8 cellular contexts compared by ENCODE assay signal in genomic region chr19:1259873-1260748, GRCh38. TPM values are rescaled to one million over a fixed set of nuclear protein-coding genes. Genes with fewer than 3 reads are reported as not detected.
DNase-seq lines count a peak whose midpoint lies in the region; ATAC-seq, FAIRE-seq and TF ChIP-seq lines count a peak whose summit lies in the region.

No MANE protein-coding gene starts in this region.

- no peaks in the 10 kb centered on the region for H3K9me3 ChIP-seq in A549
- no peaks in the 10 kb centered on the region for H3K9me3 ChIP-seq in MG63
- no peaks in the 10 kb centered on the region for H3K9me3 ChIP-seq in kidney (ENCODE audit: control insufficient read depth in 1 of 2, low read length in 2 of 2)

- H3K4me3 Mint-ChIP-seq in activated naive CD8-positive, alpha-beta T cell treated with anti-CD3 and anti-CD28 coated beads, Interleukin-2, amount 50 U/mL, for 24 hours: peak overlapping the region; percentile 97

- H3K9ac ChIP-seq in kidney (ENCODE audit: low read length in 2 of 2): peak overlapping the region in 1 of 2 donors; percentile 81

- H3K27ac ChIP-seq in A549 (peak overlapping the region; percentile 98 to 99), kidney (ENCODE audit: low read depth in 2 of 2, low read length in 2 of 2) (peak overlapping the region; percentile 93 to 98)

- peak overlapping the region; percentile 100 for H3K4me2 ChIP-seq in A549

- H3K4me1 ChIP-seq in A549: peaks cover 76% of the 10 kb centered on the region
- peaks cover 37 to 63% of the 10 kb centered on the region in 2 donors for H3K4me1 ChIP-seq in kidney (ENCODE audit: control insufficient read depth in 1 of 2, insufficient read depth in 1 of 2, low read depth in 1 of 2, low read length in 2 of 2)

- H3K36me3 ChIP-seq in MG63 (peaks cover 26% of the 10 kb centered on the region), kidney (ENCODE audit: control insufficient read depth in 1 of 2, insufficient read depth in 2 of 2, low read length in 2 of 2) (peaks cover 12 to 19% of the 10 kb centered on the region in 2 donors)

- 0% methylated on average over 5 of the region's 33 CpGs for WGBS in A549 (ENCODE audit: missing lambda C conversion rate)

- no peaks in the 10 kb centered on the region for H3K27me3 ChIP-seq in MG63

- DNase-seq in A549 (ENCODE audit: low read depth in 1 of 2, low spot score in 1 of 2) (peak in 1 of 2 experiments; percentile 77), MG63 (peak; percentile 45), kidney (no peak), kidney glomerular epithelial cell (lab: John Stamatoyannopoulos, UW) (no peak), GM10266 (ENCODE audit: extremely low spot score) (no peak)
- DNase-seq in activated naive CD8-positive, alpha-beta T cell treated with anti-CD3 and anti-CD28 coated beads, Interleukin-2, amount 50 U/mL, for 24 hours: peak; percentile 72
- DNase-seq in stimulated activated naive CD4-positive, alpha-beta T cell (lab: John Stamatoyannopoulos, UW): peak in 5 of 6 experiments; percentile 50 to 65 (median 61)

- intact Hi-C loops in kidney (cut with DNase I): no loop called here

- ATAC-seq in A549 (peak; percentile 32 to 38), GM19455 (IDR thresholded peaks at IDR 0.05; ENCODE audit: unreplicated experiment) (peak; percentile 6)
- peak; percentile 16 for ATAC-seq in activated naive CD8-positive, alpha-beta T cell treated with anti-CD3 and anti-CD28 coated beads, Interleukin-2, amount 50 U/mL, for 24 hours

- peak; percentile 28 to 38; a peak in 2 of 5 replicates for TF ChIP-seq EP300 in A549 (IDR thresholded peaks at IDR 0.05)

- H3K27me3 Mint-ChIP-seq in activated naive CD8-positive, alpha-beta T cell treated with anti-CD3 and anti-CD28 coated beads, Interleukin-2, amount 50 U/mL, for 24 hours: no peaks in the 10 kb centered on the region

- CTCF ChIA-PET in A549 (lab: Yijun Ruan, JAX): interaction anchor here (18.7 kb wide), 1 partner anchor 16 kb away, joined by 500 read pairs; the partner anchor contains the start of gene ATP5F1D

- POLR2A ChIA-PET in A549 (lab: Yijun Ruan, JAX): interaction anchor here (0.8 to 2.0 kb wide), 4 partner anchors 7 to 16 kb away, joined by 3 to 25 read pairs (median 12); partner anchors contain the start of gene CIRBP

- H3K4me1 Mint-ChIP-seq in activated naive CD8-positive, alpha-beta T cell treated with anti-CD3 and anti-CD28 coated beads, Interleukin-2, amount 50 U/mL, for 24 hours: peaks cover 58% of the 10 kb centered on the region

- no peak for TF ChIP-seq RAD21 in A549 (conservative IDR thresholded peaks at IDR 0.05 in 1 of 2, IDR thresholded peaks at IDR 0.05 in 1 of 2)

- H3K4me3 ChIP-seq in A549: peak overlapping the region; percentile 29
- H3K4me3 ChIP-seq in MG63: no peak overlapping the region
- H3K4me3 ChIP-seq in kidney (ENCODE audit: low read length in 2 of 2): peak overlapping the region in 1 of 2 donors; percentile 29

- TF ChIP-seq CTCF in A549 (IDR thresholded peaks at IDR 0.05) (no peak), kidney (IDR thresholded peaks at IDR 0.05; ENCODE audit: borderline replicate concordance, extremely low read depth, insufficient read depth) (no peak), GM10266 (IDR thresholded peaks at IDR 0.05; ENCODE audit: control insufficient read depth, insufficient read depth, low read depth, missing control alignments) (no peak)

- H3K27ac Mint-ChIP-seq in activated naive CD8-positive, alpha-beta T cell treated with anti-CD3 and anti-CD28 coated beads, Interleukin-2, amount 50 U/mL, for 24 hours: peak overlapping the region; percentile 96

- H3K36me3 Mint-ChIP-seq in activated naive CD8-positive, alpha-beta T cell treated with anti-CD3 and anti-CD28 coated beads, Interleukin-2, amount 50 U/mL, for 24 hours (ENCODE audit: low read depth): peaks cover 11% of the 10 kb centered on the region

- FAIRE-seq in A549 (lab: Jason Lieb, UNC): no peak
- no peak for FAIRE-seq in kidney (lab: Jason Lieb, UNC)

- TF ChIP-seq POLR2A in A549 (IDR thresholded peaks at IDR 0.05; ENCODE audit: low read length): no peak

- no peaks in the 10 kb centered on the region for H3K9me3 Mint-ChIP-seq in activated naive CD8-positive, alpha-beta T cell treated with anti-CD3 and anti-CD28 coated beads, Interleukin-2, amount 50 U/mL, for 24 hours

TF ChIP-seq in A549, 52 proteins besides CTCF, POLR2A, EP300 and RAD21 (continues in another document):
- TF ChIP-seq KDM5A (IDR thresholded peaks at IDR 0.05) (no peak), FOSB (CRISPR knock-in tag; IDR thresholded peaks at IDR 0.05) (no peak; the same call in 1 of the 2 replicates), EHMT2 (IDR thresholded peaks at IDR 0.05; ENCODE audit: low read depth) (no peak), RARB (CRISPR knock-in tag; IDR thresholded peaks at IDR 0.05) (peak; percentile 78; the same call in 1 of the 2 replicates), ZC3H11A (IDR thresholded peaks at IDR 0.05) (no peak), ESRRA (IDR thresholded peaks at IDR 0.05; ENCODE audit: borderline replicate concordance, low read length) (no peak), FOXS1 (CRISPR knock-in tag; IDR thresholded peaks at IDR 0.05) (peak; percentile 11; the same call in 1 of the 2 replicates), NPAS2 (CRISPR knock-in tag; IDR thresholded peaks at IDR 0.05; ENCODE audit: borderline replicate concordance) (no peak), CHD2 (IDR thresholded peaks at IDR 0.05; ENCODE audit: low read length, partially characterized antibody) (no peak), CBX2 (IDR thresholded peaks at IDR 0.05; ENCODE audit: borderline replicate concordance, low read depth) (no peak), CHD4 (IDR thresholded peaks at IDR 0.05; ENCODE audit: borderline replicate concordance) (peak; percentile 76; the same call in 1 of the 2 replicates)
- TF ChIP-seq, protein P1, sequence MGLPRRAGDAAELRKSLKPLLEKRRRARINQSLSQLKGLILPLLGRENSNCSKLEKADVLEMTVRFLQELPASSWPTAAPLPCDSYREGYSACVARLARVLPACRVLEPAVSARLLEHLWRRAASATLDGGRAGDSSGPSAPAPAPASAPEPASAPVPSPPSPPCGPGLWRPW (IDR thresholded peaks at IDR 0.05): no peak

RNA-seq across cellular contexts. Expression of gene CIRBP, which starts 9.0 kb away (rescaled TPM):
- polyA plus RNA-seq in A549 (2011; rRNA removed) (92.4 and 151 TPM in 2 replicates), A549 (2017; fragmentation: RNase III; extraction: RNeasy Plus Mini Kit Qiagen cat#74134 plus additional on column Dnase treatment) (178 to 201 TPM (median 189 TPM) in 3 replicates), kidney (ENCODE audit: insufficient read depth, low read depth, low replicate concordance) (408 TPM)
- 111 and 147 TPM in 2 replicates for polyA plus RNA-seq in A549 (2012; cell fraction: cytosol; rRNA removed)
- polyA plus RNA-seq in A549 (2012; cell fraction: nucleus; rRNA removed): 246 and 410 TPM in 2 replicates
- 38.3 and 44.0 TPM in 2 replicates for polyA minus RNA-seq in A549 (2011; rRNA and poly(A)+ RNA removed)
- total RNA-seq in MG63 (2014; rRNA removed; shearing (Covaris generic); ENCODE audit: low replicate concordance): 64.1 and 68.5 TPM in 2 replicates
- total RNA-seq in kidney: 533 TPM

RNA-seq across cellular contexts. Expression of gene MIDN, which starts 11.7 kb away (rescaled TPM):
- polyA plus RNA-seq in A549 (2011; rRNA removed) (9.1 and 11.8 TPM in 2 replicates), A549 (2017; fragmentation: RNase III; extraction: RNeasy Plus Mini Kit Qiagen cat#74134 plus additional on column Dnase treatment) (27.7 to 33.4 TPM (median 31.4 TPM) in 3 replicates), kidney (ENCODE audit: insufficient read depth, low read depth, low replicate concordance) (21.3 TPM)
- polyA plus RNA-seq in A549 (2012; cell fraction: cytosol; rRNA removed): 17.7 and 27.8 TPM in 2 replicates
- polyA plus RNA-seq in A549 (2012; cell fraction: nucleus; rRNA removed): 45.7 and 73.9 TPM in 2 replicates
- 23.7 and 25.2 TPM in 2 replicates for polyA minus RNA-seq in A549 (2011; rRNA and poly(A)+ RNA removed)
- total RNA-seq in MG63 (2014; rRNA removed; shearing (Covaris generic); ENCODE audit: low replicate concordance): 4.6 and 5.7 TPM in 2 replicates
- total RNA-seq in kidney: 205 TPM

RNA-seq across cellular contexts. Expression of gene FAM174C, which starts 15.2 kb away (rescaled TPM):
- polyA plus RNA-seq in A549 (2011; rRNA removed) (22.7 and 24.8 TPM in 2 replicates), A549 (2017; fragmentation: RNase III; extraction: RNeasy Plus Mini Kit Qiagen cat#74134 plus additional on column Dnase treatment) (35.6 to 37.6 TPM (median 37.1 TPM) in 3 replicates), kidney (ENCODE audit: insufficient read depth, low read depth, low replicate concordance) (94.7 TPM)
- polyA plus RNA-seq in A549 (2012; cell fraction: cytosol; rRNA removed): 96.5 and 113 TPM in 2 replicates
- polyA plus RNA-seq in A549 (2012; cell fraction: nucleus; rRNA removed): 61.6 and 78.1 TPM in 2 replicates
- 5.3 and 6.7 TPM in 2 replicates for polyA minus RNA-seq in A549 (2011; rRNA and poly(A)+ RNA removed)
- total RNA-seq in MG63 (2014; rRNA removed; shearing (Covaris generic); ENCODE audit: low replicate concordance): 32.2 and 57.2 TPM in 2 replicates
- total RNA-seq in kidney: 35.3 TPM

RNA-seq across cellular contexts. Expression of gene ATP5F1D, which starts 18.6 kb away (rescaled TPM):
- polyA plus RNA-seq in A549 (2011; rRNA removed) (18.5 and 28.7 TPM in 2 replicates), A549 (2017; fragmentation: RNase III; extraction: RNeasy Plus Mini Kit Qiagen cat#74134 plus additional on column Dnase treatment) (96.9 to 101 TPM (median 99.7 TPM) in 3 replicates), kidney (ENCODE audit: insufficient read depth, low read depth, low replicate concordance) (641 TPM)
- polyA plus RNA-seq in A549 (2012; cell fraction: cytosol; rRNA removed): 158 and 210 TPM in 2 replicates
- 114 and 225 TPM in 2 replicates for polyA plus RNA-seq in A549 (2012; cell fraction: nucleus; rRNA removed)
- polyA minus RNA-seq in A549 (2011; rRNA and poly(A)+ RNA removed): 12.4 and 18.2 TPM in 2 replicates
- 29.4 and 33.8 TPM in 2 replicates for total RNA-seq in MG63 (2014; rRNA removed; shearing (Covaris generic); ENCODE audit: low replicate concordance)
- 183 TPM for total RNA-seq in kidney

RNA-seq across cellular contexts. Expression of gene CBARP, which starts 22.3 kb away (rescaled TPM):
- polyA plus RNA-seq in A549 (2011; rRNA removed) (0.19 and 0.30 TPM in 2 replicates), A549 (2017; fragmentation: RNase III; extraction: RNeasy Plus Mini Kit Qiagen cat#74134 plus additional on column Dnase treatment) (1.7 to 2.0 TPM (median 1.9 TPM) in 3 replicates), kidney (ENCODE audit: insufficient read depth, low read depth, low replicate concordance) (1.0 TPM)
- 1.3 and 2.3 TPM in 2 replicates for polyA plus RNA-seq in A549 (2012; cell fraction: cytosol; rRNA removed)
- polyA plus RNA-seq in A549 (2012; cell fraction: nucleus; rRNA removed): 4.5 and 8.2 TPM in 2 replicates
- polyA minus RNA-seq in A549 (2011; rRNA and poly(A)+ RNA removed): 0.21 and 0.24 TPM in 2 replicates
- total RNA-seq in MG63 (2014; rRNA removed; shearing (Covaris generic); ENCODE audit: low replicate concordance): 0.30 and 0.35 TPM in 2 replicates
- total RNA-seq in kidney: 1.1 TPM

Comparison
In these comparisons a context has a peak if more than half of its experiments do, and no peak if none do; other contexts are left out.
1. DNase-seq: peak in MG63 (single experiment), activated naive CD8-positive, alpha-beta T cell treated with anti-CD3 and anti-CD28 coated beads, Interleukin-2, amount 50 U/mL, for 24 hours (single experiment) and stimulated activated naive CD4-positive, alpha-beta T cell (5 of 6); none in kidney (single experiment), kidney glomerular epithelial cell (single experiment) and GM10266 (single experiment).
2. RNA of gene MIDN, which starts 11.7 kb away (total RNA-seq): 205 TPM in kidney (single experiment); 4.6 to 5.7 TPM in MG63; every median in the first group is over 10 times any median in the second.
3. Peak in every context shown above with its lines, with median percentiles within 50 percentile points of each other: ATAC-seq.